ENCODE assay signal across 17 cellular contexts in the genomic region with DNA sequence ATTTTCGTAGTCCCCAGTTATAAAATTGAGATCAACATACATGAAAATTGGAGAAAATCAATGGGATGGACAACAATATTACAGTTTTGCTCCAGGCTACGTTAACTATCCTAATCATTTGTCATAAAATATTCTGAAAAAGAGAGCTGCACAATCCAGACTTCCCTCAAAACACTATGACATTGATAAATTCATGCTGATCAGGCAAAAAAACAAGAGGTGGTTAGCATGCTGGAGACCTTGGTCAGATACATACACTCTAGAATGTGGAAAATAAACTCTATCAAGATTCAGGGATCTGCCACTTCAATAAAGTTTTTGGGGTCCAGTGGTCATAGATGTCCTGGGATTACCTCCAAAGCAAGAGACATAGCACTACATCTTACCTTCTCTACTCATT. TPM values are rescaled to one million over a fixed set of nuclear protein-coding genes. Genes with fewer than 3 reads are reported as not detected.
"Had no signal": no experiment of that assay in that cellular context is flagged by ENCODE, and none has a peak within 500 bp of the region (broad histone marks: within the 10 kb centered on the region; RNA-seq: fewer than 3 reads in every experiment).

No MANE protein-coding gene starts in this region.

- H3K36me3 ChIP-seq: colonic mucosa, neutrophil, right atrium auricular region had no signal

- H3K79me2 ChIP-seq: hepatocyte had no signal

- H3K4me2 ChIP-seq: hepatocyte, smooth muscle cell had no signal

- H3K4me1 ChIP-seq: colonic mucosa, right atrium auricular region had no signal

- H2AFZ ChIP-seq: hepatocyte had no signal

- H3K27me3 ChIP-seq: colonic mucosa, hepatocyte, neutrophil, right atrium auricular region had no signal

- ATAC-seq: left colon; left ventricle myocardium superior; mucosa of descending colon; naive thymus-derived CD8-positive, alpha-beta T cell had no signal

- H3K4me3 ChIP-seq: colonic mucosa, hepatocyte, lung, mucosa of descending colon, right atrium auricular region, smooth muscle cell had no signal

- H3K9me3 ChIP-seq: colonic mucosa, mucosa of descending colon, neutrophil, right atrium auricular region had no signal

- DNase-seq: colonic mucosa; dermis blood vessel endothelial cell; erythroblast; foreskin melanocyte; head of caudate nucleus; left colon; left ventricle myocardium superior; mucosa of descending colon; naive thymus-derived CD8-positive, alpha-beta T cell; stimulated activated CD4-positive, alpha-beta T cell treated with anti-CD3 and anti-CD28 coated beads, Interleukin-2, amount 100 ng/mL, for 48 hours; stimulated activated naive CD4-positive, alpha-beta T cell treated with Interleukin-2 at 50 U/mL for 16 hours; trophoblast cell had no signal

- H3K27ac ChIP-seq: colonic mucosa, hepatocyte, neutrophil, right atrium auricular region had no signal

RNA-seq across cellular contexts. Expression of a gene that starts 32.5 kb away (rescaled TPM):
- total RNA-seq: naive thymus-derived CD8-positive, alpha-beta T cell had no signal
- polyA plus RNA-seq: naive thymus-derived CD8-positive, alpha-beta T cell had no signal
